ENCODE assay signal across 8 cellular contexts in genomic region chr7:111730476-111731300, GRCh38.
DNase-seq lines count a peak whose midpoint lies in the region; ATAC-seq and TF ChIP-seq lines count a peak whose summit lies in the region.

No MANE protein-coding gene starts in this region.

- H3K9me3 Mint-ChIP-seq in MCF 10A (ENCODE audit: unreplicated experiment) (no peaks in the 10 kb centered on the region), endodermal cell (no peaks in the 10 kb centered on the region)

- no peaks in the 10 kb centered on the region for H3K27me3 ChIP-seq in breast epithelium
- H3K27me3 ChIP-seq in endodermal cell (ENCODE audit: control insufficient read depth, insufficient read depth, low read length, poor library complexity, severe bottlenecking), result no peaks in the 10 kb centered on the region

- 93 to 98% methylated on average over 8 to 13 of the region's 13 CpGs for WGBS in endodermal cell (ENCODE audit: insufficient coverage in 1 of 2, insufficient read length in 1 of 2), 2 experiments

- TF ChIP-seq CTCF in MCF 10A (IDR thresholded peaks at IDR 0.05; ENCODE audit: unreplicated experiment) (peak; percentile 44), breast epithelium (IDR thresholded peaks at IDR 0.05) (peak in 1 of 3 donors; percentile 12), endodermal cell (conservative IDR thresholded peaks at IDR 0.05) (peak; percentile 81)

- intact Hi-C loops in MCF 10A (cut with micrococcal nuclease), result no loop called here
- intact Hi-C loops in breast epithelium (cut with DNase I; ENCODE audit: low total_unique reads), result no loop called here

- no TSS peak for BruUV-seq in MCF 10A (replicated peaks; lab: Mats Ljungman, UMichigan)

- POLR2A ChIA-PET in MCF 10A (lab: Yijun Ruan, JAX), result no interaction called here

- no peaks in the 10 kb centered on the region for H3K4me1 Mint-ChIP-seq in MCF 10A (ENCODE audit: insufficient read depth, unreplicated experiment)
- no peaks in the 10 kb centered on the region for H3K4me1 Mint-ChIP-seq in endodermal cell

- DNase-seq in MCF 10A (ENCODE audit: unreplicated experiment), result peak; percentile 53
- DNase-seq in breast epithelium (ENCODE audit: low spot score in 2 of 2), result no peak
- DNase-seq in NCI-H82 treated with DMSO at 0.1 percent for 48 hours (lab: John Stamatoyannopoulos, UW; ENCODE audit: unreplicated experiment), result peak; percentile 74
- DNase-seq in endodermal cell, result no peak
- DNase-seq in stimulated activated naive CD8-positive, alpha-beta T cell treated with anti-CD3 and anti-CD28 coated beads, Interleukin-15, Interleukin-2, amounts not matched to agents 100 U/mL and 50 U/mL, for 24 hours, result no peak
- no peak for DNase-seq in amniotic stem cell (lab: John Stamatoyannopoulos, UW)

- H3K36me3 Mint-ChIP-seq in MCF 10A (ENCODE audit: insufficient read depth, unreplicated experiment) (peaks cover 4% of the 10 kb centered on the region), endodermal cell (ENCODE audit: low read depth) (peaks cover 8% of the 10 kb centered on the region)

- H3K4me3 Mint-ChIP-seq in MCF 10A (ENCODE audit: unreplicated experiment) (no peak overlapping the region), endodermal cell (no peak overlapping the region)

- no peak overlapping the region for H3K9ac ChIP-seq in endodermal cell (ENCODE audit: extremely low read depth, low read length, poor library complexity, severe bottlenecking)

- H3K27ac ChIP-seq in breast epithelium (no peak overlapping the region), endodermal cell (ENCODE audit: low read depth, low read length) (no peak overlapping the region)

- H3K27me3 Mint-ChIP-seq in MCF 10A (ENCODE audit: insufficient read depth, unreplicated experiment) (no peaks in the 10 kb centered on the region), endodermal cell (ENCODE audit: insufficient read depth) (no peaks in the 10 kb centered on the region)

- H3K4me3 ChIP-seq in breast epithelium (no peak overlapping the region), endodermal cell (ENCODE audit: low read length) (no peak overlapping the region)

- peak; percentile 92 for ATAC-seq in HG02885 (IDR thresholded peaks at IDR 0.05; ENCODE audit: poor library complexity, unreplicated experiment)
- ATAC-seq in stimulated activated naive CD8-positive, alpha-beta T cell treated with anti-CD3 and anti-CD28 coated beads, Interleukin-15, Interleukin-2, amounts not matched to agents 100 U/mL and 50 U/mL, for 24 hours, result peak; percentile 46
- ATAC-seq in GM21737 (IDR thresholded peaks at IDR 0.05; ENCODE audit: unreplicated experiment), result no peak

- TF ChIP-seq POLR2A in breast epithelium (IDR thresholded peaks at IDR 0.05), result no peak

- H3K9me3 ChIP-seq in breast epithelium, result no peaks in the 10 kb centered on the region
- H3K9me3 ChIP-seq in endodermal cell (ENCODE audit: control insufficient read depth, low read length), result no peaks in the 10 kb centered on the region

- H3K36me3 ChIP-seq in breast epithelium (peaks cover 6% of the 10 kb centered on the region), endodermal cell (ENCODE audit: control insufficient read depth, insufficient read depth, low read length) (peaks cover 4% of the 10 kb centered on the region)

- H3K27ac Mint-ChIP-seq in MCF 10A (ENCODE audit: low read depth, unreplicated experiment), result peak overlapping the region; percentile 9
- no peak overlapping the region for H3K27ac Mint-ChIP-seq in endodermal cell

- no peaks in the 10 kb centered on the region for H3K4me1 ChIP-seq in breast epithelium
- H3K4me1 ChIP-seq in endodermal cell (ENCODE audit: control insufficient read depth, insufficient read depth, low read length), result no peaks in the 10 kb centered on the region

- CTCF ChIA-PET in MCF 10A (lab: Yijun Ruan, JAX), result interaction anchor here (0.6 to 3.2 kb wide), 23 partner anchors 9 to 1894 kb away, joined by 3 to 28 read pairs (median 3); no protein-coding TSS in a partner anchor

Comparison
In these comparisons a context has a peak if more than half of its experiments do, and no peak if none do; other contexts are left out.
1. DNase-seq: peak in MCF 10A (single experiment) and NCI-H82 treated with DMSO at 0.1 percent for 48 hours (single experiment); none in breast epithelium (0 of 2), endodermal cell (single experiment), stimulated activated naive CD8-positive, alpha-beta T cell treated with anti-CD3 and anti-CD28 coated beads, Interleukin-15, Interleukin-2, amounts not matched to agents 100 U/mL and 50 U/mL, for 24 hours (single experiment) and amniotic stem cell (single experiment).